ENCODE assay signal across 8 cellular contexts in the genomic region with DNA sequence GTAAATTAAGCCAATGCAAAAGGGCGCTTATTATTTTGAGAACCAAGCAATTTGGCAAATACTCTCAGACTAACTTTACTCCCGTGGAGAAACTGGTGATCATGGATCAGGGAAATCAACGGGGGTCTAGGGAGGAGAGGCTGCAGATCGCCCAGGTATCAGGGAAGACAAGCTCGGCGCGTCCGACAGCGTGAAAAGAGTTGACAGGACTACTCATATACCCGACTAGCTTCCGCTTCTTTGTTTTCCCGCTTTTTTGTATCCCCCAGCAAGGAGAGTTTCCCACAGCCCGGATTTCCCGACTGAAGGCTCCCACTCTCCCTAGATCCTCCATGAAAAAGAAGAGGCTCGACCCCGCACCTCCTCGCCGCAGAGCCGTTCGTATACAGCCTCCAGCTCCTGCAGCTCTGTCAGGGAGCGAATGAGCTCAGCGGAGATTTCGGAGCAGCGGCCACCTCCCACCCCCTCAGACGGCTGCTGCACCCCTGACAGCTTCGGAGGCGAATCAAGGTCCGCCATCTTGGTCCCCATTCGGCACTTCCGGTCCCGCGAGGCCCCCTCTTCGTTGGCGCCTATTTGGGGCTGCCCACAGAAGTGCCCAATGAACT.
DNase-seq lines count a peak whose midpoint lies in the region; ATAC-seq and TF ChIP-seq lines count a peak whose summit lies in the region.

A gene (minus strand): TSS at position 542 of the 608 bp plus-strand sequence. CDS start 11 bp downstream, at position 531.

- peak within 1 kb of the TSS; percentile 99 to 100 for H3K27ac Mint-ChIP-seq in effector memory CD8-positive, alpha-beta T cell
- peak within 1 kb of the TSS; percentile 98 for H3K27ac Mint-ChIP-seq in memory B cell

- ATAC-seq in GM18907 (IDR thresholded peaks at IDR 0.05; ENCODE audit: unreplicated experiment) (peak; percentile 64), HG03439 (IDR thresholded peaks at IDR 0.05; ENCODE audit: unreplicated experiment) (peak; percentile 62), memory B cell (ENCODE audit: low read depth) (peak; percentile 77)
- peak; percentile 70 for ATAC-seq in effector memory CD8-positive, alpha-beta T cell (replicated peaks)

- H3K9me3 Mint-ChIP-seq in effector memory CD8-positive, alpha-beta T cell, result no peaks in the 10 kb centered on the region
- no peaks in the 10 kb centered on the region for H3K9me3 Mint-ChIP-seq in memory B cell

- TF ChIP-seq CTCF in AG04449 (IDR thresholded peaks at IDR 0.05; ENCODE audit: insufficient read depth, low read length, missing control alignments), result no peak

- H3K4me3 ChIP-seq in AG04449 (ENCODE audit: low read depth, low read length), result peak within 1 kb of the TSS; percentile 98

- H3K36me3 Mint-ChIP-seq in effector memory CD8-positive, alpha-beta T cell (ENCODE audit: insufficient read depth), result peaks cover 71% of the 10 kb centered on the region
- H3K36me3 Mint-ChIP-seq in memory B cell, result peaks cover 14% of the 10 kb centered on the region

- DNase-seq in AG04449 (ENCODE audit: low read depth, low spot score) (no peak), memory B cell (ENCODE audit: low spot score in 2 of 2) (peak; percentile 83 to 87)
- DNase-seq in NK-92 treated with Interleukin-12 subunit alpha and Interleukin-12 subunit beta, amount 100 ng/mL, for 24 hours (lab: John Stamatoyannopoulos, UW), result peak; percentile 68
- DNase-seq in activated CD8-positive, alpha-beta memory T cell treated with anti-CD3 and anti-CD28 coated beads for 48 hours (ENCODE audit: low read depth in 2 of 3, low spot score in 2 of 3), result peak; percentile 70 to 78 (median 75)
- peak; percentile 86 to 89 (median 86) for DNase-seq in effector memory CD8-positive, alpha-beta T cell
- peak; percentile 80 for DNase-seq in stimulated activated CD8-positive, alpha-beta memory T cell treated with anti-CD3 and anti-CD28 coated beads, Interleukin-12 subunit alpha, Interleukin-12 subunit beta, amount 100 ng/mL, for 24 hours (ENCODE audit: extremely low read depth)

- no peaks in the 10 kb centered on the region for H3K27me3 Mint-ChIP-seq in effector memory CD8-positive, alpha-beta T cell
- no peaks in the 10 kb centered on the region for H3K27me3 Mint-ChIP-seq in memory B cell

- peak within 1 kb of the TSS; percentile 95 to 99 for H3K4me3 Mint-ChIP-seq in effector memory CD8-positive, alpha-beta T cell
- H3K4me3 Mint-ChIP-seq in memory B cell, result peak within 1 kb of the TSS; percentile 93

- POLR2A ChIA-PET in AG04449 (lab: Yijun Ruan, JAX), result interaction anchor here (0.6 to 1.2 kb wide), 4 partner anchors 113 to 176 kb away, joined by 3 to 5 read pairs (median 4); a partner anchor contains a TSS

- peaks cover 53 to 62% of the 10 kb centered on the region in 2 donors for H3K4me1 Mint-ChIP-seq in effector memory CD8-positive, alpha-beta T cell (ENCODE audit: low read depth in 2 of 2)
- peaks cover 30% of the 10 kb centered on the region for H3K4me1 Mint-ChIP-seq in memory B cell

- CTCF ChIA-PET in AG04449 (lab: Yijun Ruan, JAX), result interaction anchor here (0.8 to 2.2 kb wide), 4 partner anchors 9 to 131 kb away, joined by 3 to 10 read pairs (median 4); no protein-coding TSS in a partner anchor
